ENCODE assay signal across 1 cellular context in genomic region chr6:37696841-37697735, GRCh38.
TF ChIP-seq lines count a peak whose summit lies in the region.

No MANE protein-coding gene starts in this region.

TF ChIP-seq in SK-N-SH treated with all-trans-retinoic acid at 6 μM for 48 hours, 23 proteins besides CTCF, POLR2A, EP300 and RAD21 (continued from another document):
- TF ChIP-seq POU6F1 (CRISPR knock-in tag; IDR thresholded peaks at IDR 0.05; ENCODE audit: borderline replicate concordance, low read depth) (no peak), TOX (CRISPR knock-in tag; IDR thresholded peaks at IDR 0.05; ENCODE audit: borderline replicate concordance) (no peak), CSDC2 (CRISPR knock-in tag; IDR thresholded peaks at IDR 0.05) (no peak), OSR1 (CRISPR knock-in tag; IDR thresholded peaks at IDR 0.05) (no peak)
